In the genomic region with DNA sequence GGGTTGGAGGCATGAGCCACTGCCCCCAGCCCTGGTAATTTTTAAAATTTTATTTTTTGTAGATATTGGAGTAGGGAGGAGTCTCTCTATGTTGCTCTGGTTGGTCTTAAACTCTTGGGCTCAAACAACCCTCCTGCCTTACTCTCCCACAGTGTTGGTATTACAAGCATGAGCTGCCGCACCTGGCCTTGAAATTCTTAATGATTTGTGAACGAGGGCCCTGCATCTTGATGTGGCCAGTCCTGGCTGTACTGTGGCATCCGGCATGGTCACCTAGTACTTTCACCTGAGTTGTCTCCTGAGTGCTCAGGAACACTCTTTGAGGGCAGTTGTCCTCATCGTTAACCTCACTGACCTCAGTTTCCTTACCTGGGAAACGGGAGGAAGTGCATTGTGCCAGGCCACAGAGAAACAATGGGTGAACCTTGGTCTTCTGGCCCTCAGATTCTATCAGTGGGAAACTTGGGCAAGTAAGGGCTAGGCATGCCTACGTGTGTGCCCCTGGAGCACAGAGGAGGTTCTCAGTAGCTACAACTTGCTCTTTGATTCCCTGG, we compare ENCODE assay signal across 22 cellular contexts.
"Had no signal": no experiment of that assay in that cellular context is flagged by ENCODE, and none has a peak within 500 bp of the region (broad histone marks: within the 10 kb centered on the region; RNA-seq: fewer than 3 reads in every experiment).

No MANE protein-coding gene starts in this region.

- FAIRE-seq: RCC 7860 had no signal

- H3K27me3 ChIP-seq: MG63 had no signal

- H3K4me3 ChIP-seq: MG63 had no signal

- H3K36me3 ChIP-seq: MG63 had no signal

- H3K9ac ChIP-seq: SK-N-SH had no signal

- H3K4me2 ChIP-seq: SK-N-SH had no signal

- DNase-seq: IMR-90, Karpas-422, KG1, MG63, NCI-H1092, NCI-H1105 treated with DMSO at 0.1 percent for 48 hours, NCI-H1436, NCI-H187, NCI-H2029, NCI-H2081 treated with DMSO at 0.1 percent for 48 hours, NCI-H2171, NCI-H226, NCI-H446, NCI-H510A, NCI-H524 treated with DMSO at 0.1 percent for 48 hours, NCI-H69, NCI-H774, SHP77, SK-N-SH had no signal

- H3K9me3 ChIP-seq: MG63, SK-N-SH had no signal

- H3K27ac ChIP-seq: HL-60, RWPE1 had no signal
